Comparison of ENCODE assay signal across 17 cellular contexts in genomic region chr17:75970011-75970523, GRCh38. TPM values are rescaled to one million over a fixed set of nuclear protein-coding genes. Genes with fewer than 3 reads are reported as not detected.
A peak's percentile ranks its signal among the peaks of the same experiment; 100 is the strongest.
DNase-seq lines count a peak whose midpoint lies in the region; ATAC-seq, FAIRE-seq and TF ChIP-seq lines count a peak whose summit lies in the region.
"Had no signal": no experiment of that assay in that cellular context is flagged by ENCODE, and none has a peak within 500 bp of the region (broad histone marks: within the 10 kb centered on the region; RNA-seq: fewer than 3 reads in every experiment).

No MANE protein-coding gene starts in this region.

- H3K9me3 Mint-ChIP-seq in immature natural killer cell, result no peaks in the 10 kb centered on the region
- H3K9me3 Mint-ChIP-seq: natural killer cell; stimulated activated effector memory CD8-positive, alpha-beta T cell treated with anti-CD3 and anti-CD28 coated beads, Interleukin-12 subunit alpha, Interleukin-12 subunit beta, amount 100 ng/mL, for 72 hours had no signal

- H3K4me2 ChIP-seq in GM23248 (ENCODE audit: unreplicated experiment) (no peak overlapping the region), PC-3 (ENCODE audit: low read length) (peak overlapping the region; percentile 20; the same call in 1 of the 2 replicates)

- peaks cover 3 to 17% of the 10 kb centered on the region in 2 donors for H3K4me1 Mint-ChIP-seq in immature natural killer cell

- H3F3A ChIP-seq in GM23248 (ENCODE audit: insufficient read depth), result peaks cover 12% of the 10 kb centered on the region
- H3F3A ChIP-seq in PC-3 (ENCODE audit: low read length, unreplicated experiment), result peaks cover 5% of the 10 kb centered on the region

- no peaks in the 10 kb centered on the region for H4K20me1 ChIP-seq in GM23248 (ENCODE audit: insufficient read depth)
- 0 out of 2 replicates have a peak, but pooled peaks cover 6% of the 10 kb centered on the region for H4K20me1 ChIP-seq in PC-3 (ENCODE audit: low read length)

- intact Hi-C loops in PC-3 (cut with micrococcal nuclease), result no loop called here

- H3K4me3 ChIP-seq in GM23248, result no peak overlapping the region
- H3K4me3 ChIP-seq in PC-3 (ENCODE audit: low read length), result no peak overlapping the region
- H3K4me3 ChIP-seq in skin epidermis, result no peak overlapping the region

- H3K4me1 ChIP-seq in GM23248 (ENCODE audit: insufficient read depth) (peaks cover 7% of the 10 kb centered on the region; the same call in 1 of the 2 replicates), PC-3 (ENCODE audit: insufficient read depth, low read length) (peaks cover 11% of the 10 kb centered on the region)

- BruUV-seq in PC-3 (replicated peaks; lab: Mats Ljungman, UMichigan), result no TSS peak

- ATAC-seq in PC-3, result peak; percentile 93
- no peak for ATAC-seq in GM21360 (IDR thresholded peaks at IDR 0.05; ENCODE audit: unreplicated experiment)
- ATAC-seq: activated CD8-positive, alpha-beta memory T cell treated with anti-CD3 and anti-CD28 coated beads, Interleukin-2, amount 10 ng/mL, durations not matched to agents 7 days and 5 days; natural killer cell; stimulated activated effector memory CD8-positive, alpha-beta T cell treated with anti-CD3 and anti-CD28 coated beads, Interleukin-12 subunit alpha, Interleukin-12 subunit beta, amount 100 ng/mL, for 72 hours had no signal

- no peaks in the 10 kb centered on the region for H3K27me3 ChIP-seq in GM23248 (replicated peaks; ENCODE audit: insufficient read depth)
- H3K27me3 ChIP-seq in PC-3 (ENCODE audit: low read length), result no peaks in the 10 kb centered on the region

- TF ChIP-seq CTCF in PC-3 (conservative IDR thresholded peaks at IDR 0.05; ENCODE audit: low read depth, low read length), result no peak

- no peak overlapping the region for H3K9ac ChIP-seq in GM23248
- no peak overlapping the region for H3K9ac ChIP-seq in PC-3 (ENCODE audit: low read length)

- 38 to 42% methylated on average over 4 of the region's 4 CpGs for WGBS in GM23248 (ENCODE audit: low coverage in 1 of 2, low lambda C conversion rate in 2 of 2, missing lambda C conversion rate in 2 of 2), 2 experiments

- H3K36me3 ChIP-seq in GM23248 (ENCODE audit: low read depth), result peaks cover 5% of the 10 kb centered on the region; the same call in 1 of the 2 replicates
- H3K36me3 ChIP-seq in PC-3 (ENCODE audit: low read depth, low read length), result peaks cover 16% of the 10 kb centered on the region; the same call in 1 of the 2 replicates

- DNase-seq in GM23248 (peak; percentile 52), PC-3 (peak; percentile 75), fibroblast of gingiva (ENCODE audit: low read depth) (peak; percentile 75), H54 (ENCODE audit: insufficient read length, low spot score) (no peak), immature natural killer cell (no peak), NAMALWA (ENCODE audit: low spot score) (no peak)
- DNase-seq: activated CD8-positive, alpha-beta memory T cell treated with anti-CD3 and anti-CD28 coated beads, Interleukin-2, amount 10 ng/mL, durations not matched to agents 7 days and 5 days; amniotic stem cell; DND-41; islet precursor cell; natural killer cell; NCI-H1092; NCI-H526 had no signal

- H3K9me2 ChIP-seq in GM23248 (ENCODE audit: insufficient read depth), result no peaks in the 10 kb centered on the region
- H3K9me2 ChIP-seq in PC-3 (replicated peaks; ENCODE audit: low read length), result no peaks in the 10 kb centered on the region

- FAIRE-seq in H54 (lab: Jason Lieb, UNC), result no peak
- FAIRE-seq: endometrium had no signal

- H3K27ac ChIP-seq in GM23248, result no peak overlapping the region
- H3K27ac ChIP-seq in PC-3 (ENCODE audit: low read length), result peak overlapping the region; percentile 46
- peak overlapping the region in 11 of 21 experiments; percentile 3 to 67 (median 41) for H3K27ac ChIP-seq in skin epidermis

- H3K27ac Mint-ChIP-seq in immature natural killer cell, result peak overlapping the region in 1 of 6 donors; percentile 20
- H3K27ac Mint-ChIP-seq: activated CD8-positive, alpha-beta memory T cell treated with anti-CD3 and anti-CD28 coated beads, Interleukin-2, amount 10 ng/mL, durations not matched to agents 7 days and 5 days; natural killer cell; stimulated activated effector memory CD8-positive, alpha-beta T cell treated with anti-CD3 and anti-CD28 coated beads, Interleukin-12 subunit alpha, Interleukin-12 subunit beta, amount 100 ng/mL, for 72 hours had no signal

- H3K27me3 Mint-ChIP-seq in immature natural killer cell (ENCODE audit: low read depth in 3 of 3), result no peaks in the 10 kb centered on the region
- H3K27me3 Mint-ChIP-seq: activated CD8-positive, alpha-beta memory T cell treated with anti-CD3 and anti-CD28 coated beads, Interleukin-2, amount 10 ng/mL, durations not matched to agents 7 days and 5 days had no signal

- peaks cover 4 to 19% (median 9%) of the 10 kb centered on the region in 3 donors for H3K36me3 Mint-ChIP-seq in immature natural killer cell
- H3K36me3 Mint-ChIP-seq: natural killer cell had no signal

- in situ Hi-C loops in GM23248 (cut with MboI), result no loop called here

- H3K9me3 ChIP-seq in GM23248 (ENCODE audit: low read depth), result no peaks in the 10 kb centered on the region
- H3K9me3 ChIP-seq in PC-3 (ENCODE audit: low read length), result no peaks in the 10 kb centered on the region

- H3K4me3 Mint-ChIP-seq in immature natural killer cell, result no peak overlapping the region
- H3K4me3 Mint-ChIP-seq: activated CD8-positive, alpha-beta memory T cell treated with anti-CD3 and anti-CD28 coated beads, Interleukin-2, amount 10 ng/mL, durations not matched to agents 7 days and 5 days; natural killer cell; stimulated activated effector memory CD8-positive, alpha-beta T cell treated with anti-CD3 and anti-CD28 coated beads, Interleukin-12 subunit alpha, Interleukin-12 subunit beta, amount 100 ng/mL, for 72 hours had no signal

- CTCF ChIA-PET in PC-3 (lab: Charles Lee), result no interaction called here

- peaks cover 89% of the 10 kb centered on the region for H3K79me2 ChIP-seq in GM23248 (ENCODE audit: insufficient read depth)
- peaks cover 60% of the 10 kb centered on the region for H3K79me2 ChIP-seq in PC-3 (ENCODE audit: low read length)

- TF ChIP-seq POLR2A in H54 (IDR thresholded peaks at IDR 0.05; ENCODE audit: low read depth, low read length), result no peak

- H2AFZ ChIP-seq in GM23248, result no peak overlapping the region
- H2AFZ ChIP-seq in PC-3 (ENCODE audit: low read length), result no peak overlapping the region

- POLR2A ChIA-PET in PC-3 (lab: Charles Lee; ENCODE audit: unreplicated experiment), result no interaction called here

RNA-seq across cellular contexts. Expression of gene ACOX1, which starts 8.9 kb away (rescaled TPM):
- total RNA-seq in GM23248 (2014; rRNA removed; shearing (Covaris generic)), result 27.6 and 36.3 TPM in 2 replicates
- 17.4 and 20.5 TPM in 2 replicates for polyA plus RNA-seq in GM23248 (2016; fragmentation: Nextera tagmentation; extraction: Ambion mirVana)
- total RNA-seq in PC-3 (2014; rRNA removed), result 63.2 and 74.9 TPM in 2 replicates
- 10 to 100 TPM; 16.1 to 23.9 (median 19.1) TPM for polyA plus RNA-seq in immature natural killer cell

RNA-seq across cellular contexts. Expression of gene TEN1, which starts 9.0 kb away (rescaled TPM):
- 18.2 and 19.5 TPM in 2 replicates for total RNA-seq in GM23248 (2014; rRNA removed; shearing (Covaris generic))
- polyA plus RNA-seq in GM23248 (2016; fragmentation: Nextera tagmentation; extraction: Ambion mirVana) (21.2 and 23.1 TPM in 2 replicates), immature natural killer cell (10 to 100 TPM; 40.2 to 53.0 (median 43.7) TPM)
- total RNA-seq in PC-3 (2014; rRNA removed), result 58.3 and 62.4 TPM in 2 replicates

RNA-seq across cellular contexts. Expression of gene FBF1, which starts 29.2 kb away (rescaled TPM):
- total RNA-seq in GM23248 (2014; rRNA removed; shearing (Covaris generic)), result 8.3 and 16.6 TPM in 2 replicates
- polyA plus RNA-seq in GM23248 (2016; fragmentation: Nextera tagmentation; extraction: Ambion mirVana) (4.3 TPM in 2 replicates), immature natural killer cell (1 to 10 TPM in 2 of 3 donors, not detected in 1; 1.6 to 7.6 TPM)
- 35.3 and 39.2 TPM in 2 replicates for total RNA-seq in PC-3 (2014; rRNA removed)

RNA-seq across cellular contexts. Expression of gene CDK3, which starts 30.6 kb away (rescaled TPM):
- 0.43 and 1.5 TPM in 2 replicates for total RNA-seq in GM23248 (2014; rRNA removed; shearing (Covaris generic))
- polyA plus RNA-seq in GM23248 (2016; fragmentation: Nextera tagmentation; extraction: Ambion mirVana) (1.9 and 2.0 TPM in 2 replicates), immature natural killer cell (1 to 10 TPM in 2 of 3 donors, not detected in 1; 1.0 to 1.1 TPM)
- 4.3 and 8.5 TPM in 2 replicates for total RNA-seq in PC-3 (2014; rRNA removed)

RNA-seq across cellular contexts. Expression of gene EVPL, which starts 57.0 kb away (rescaled TPM):
- total RNA-seq in GM23248 (2014; rRNA removed; shearing (Covaris generic)), result not detected in 2 replicates
- polyA plus RNA-seq in GM23248 (2016; fragmentation: Nextera tagmentation; extraction: Ambion mirVana) (not detected in 2 replicates), immature natural killer cell (not detected)
- total RNA-seq in PC-3 (2014; rRNA removed), result 38.8 and 48.3 TPM in 2 replicates

Comparison
In these comparisons a context has a peak if more than half of its experiments do, and no peak if none do; other contexts are left out.
1. DNase-seq: peak in GM23248 (single experiment), PC-3 (single experiment) and fibroblast of gingiva (single experiment); none in H54 (single experiment), immature natural killer cell (0 of 3) and NAMALWA (single experiment).